In genomic region chr7:87600130-87601124, GRCh38 we compare ENCODE assay signal across 8 cellular contexts. TPM values are rescaled to one million over a fixed set of nuclear protein-coding genes. Genes with fewer than 3 reads are reported as not detected.
DNase-seq lines count a peak whose midpoint lies in the region; ATAC-seq and TF ChIP-seq lines count a peak whose summit lies in the region.

Gene ABCB1, minus strand, starts transcription at chr7:87600884. Its CDS starts 700 bp downstream, at chr7:87600184.

- TF ChIP-seq CTCF in GM13976 (IDR thresholded peaks at IDR 0.05; ENCODE audit: borderline replicate concordance, control extremely low read depth, extremely low read depth, insufficient read depth, missing control alignments), result no peak

- H3K27ac Mint-ChIP-seq in stimulated activated effector memory CD8-positive, alpha-beta T cell treated with anti-CD3 and anti-CD28 coated beads, Interleukin-12 subunit alpha, Interleukin-12 subunit beta, amount 100 ng/mL, for 72 hours, result peak within 1 kb of the TSS; percentile 67

- H3K4me3 Mint-ChIP-seq in stimulated activated effector memory CD8-positive, alpha-beta T cell treated with anti-CD3 and anti-CD28 coated beads, Interleukin-12 subunit alpha, Interleukin-12 subunit beta, amount 100 ng/mL, for 72 hours, result peak within 1 kb of the TSS; percentile 70

- ATAC-seq in esophagus mucosa, result peak; percentile 84
- ATAC-seq in stimulated activated effector memory CD8-positive, alpha-beta T cell treated with anti-CD3 and anti-CD28 coated beads, Interleukin-12 subunit alpha, Interleukin-12 subunit beta, amount 100 ng/mL, for 72 hours, result peak; percentile 92

- in situ Hi-C loops in GM13976 (cut with MboI; ENCODE audit: low sequenced_read_pairs, unreplicated experiment), result no loop called here

- peaks cover 11% of the 10 kb centered on the region for H3K36me3 Mint-ChIP-seq in stimulated activated effector memory CD8-positive, alpha-beta T cell treated with anti-CD3 and anti-CD28 coated beads, Interleukin-12 subunit alpha, Interleukin-12 subunit beta, amount 100 ng/mL, for 72 hours

- DNase-seq in GM13976 (ENCODE audit: low spot score) (peak; percentile 74), HCEC 1CT (peak; percentile 30), NCI-H2081 (lab: John Stamatoyannopoulos, UW) (peak; percentile 66 to 73), mucosa of gallbladder (ENCODE audit: low spot score) (peak; percentile 86), A172 (ENCODE audit: low spot score) (no peak)
- DNase-seq in activated CD8-positive, alpha-beta memory T cell treated with anti-CD3 and anti-CD28 coated beads, Interleukin-2, amount 50 U/mL, for 48 hours, result peak; percentile 72
- DNase-seq in stimulated activated effector memory CD8-positive, alpha-beta T cell treated with anti-CD3 and anti-CD28 coated beads, Interleukin-12 subunit alpha, Interleukin-12 subunit beta, amount 100 ng/mL, for 72 hours (ENCODE audit: low spot score in 2 of 2), result peak; percentile 35 to 70

- no peaks in the 10 kb centered on the region for H3K9me3 Mint-ChIP-seq in stimulated activated effector memory CD8-positive, alpha-beta T cell treated with anti-CD3 and anti-CD28 coated beads, Interleukin-12 subunit alpha, Interleukin-12 subunit beta, amount 100 ng/mL, for 72 hours

- H3K4me1 Mint-ChIP-seq in stimulated activated effector memory CD8-positive, alpha-beta T cell treated with anti-CD3 and anti-CD28 coated beads, Interleukin-12 subunit alpha, Interleukin-12 subunit beta, amount 100 ng/mL, for 72 hours, result peaks cover 20% of the 10 kb centered on the region

RNA-seq across cellular contexts. Expression of gene ABCB1, which starts in this region (rescaled TPM):
- total RNA-seq in esophagus mucosa, result 2.7 TPM
- total RNA-seq in mucosa of gallbladder, result 181 TPM
- total RNA-seq in A172 (2014; rRNA removed; shearing (Covaris generic)), result 0.14 and 0.24 TPM in 2 replicates

Comparison
In these comparisons a context has a peak if more than half of its experiments do, and no peak if none do; other contexts are left out.
1. RNA of gene ABCB1 (total RNA-seq): 181 TPM in mucosa of gallbladder (single experiment); 2.7 TPM in esophagus mucosa (single experiment) and 0.14 to 0.24 TPM in A172; every median in the first group is over 10 times any median in the second.